In the genomic region with DNA sequence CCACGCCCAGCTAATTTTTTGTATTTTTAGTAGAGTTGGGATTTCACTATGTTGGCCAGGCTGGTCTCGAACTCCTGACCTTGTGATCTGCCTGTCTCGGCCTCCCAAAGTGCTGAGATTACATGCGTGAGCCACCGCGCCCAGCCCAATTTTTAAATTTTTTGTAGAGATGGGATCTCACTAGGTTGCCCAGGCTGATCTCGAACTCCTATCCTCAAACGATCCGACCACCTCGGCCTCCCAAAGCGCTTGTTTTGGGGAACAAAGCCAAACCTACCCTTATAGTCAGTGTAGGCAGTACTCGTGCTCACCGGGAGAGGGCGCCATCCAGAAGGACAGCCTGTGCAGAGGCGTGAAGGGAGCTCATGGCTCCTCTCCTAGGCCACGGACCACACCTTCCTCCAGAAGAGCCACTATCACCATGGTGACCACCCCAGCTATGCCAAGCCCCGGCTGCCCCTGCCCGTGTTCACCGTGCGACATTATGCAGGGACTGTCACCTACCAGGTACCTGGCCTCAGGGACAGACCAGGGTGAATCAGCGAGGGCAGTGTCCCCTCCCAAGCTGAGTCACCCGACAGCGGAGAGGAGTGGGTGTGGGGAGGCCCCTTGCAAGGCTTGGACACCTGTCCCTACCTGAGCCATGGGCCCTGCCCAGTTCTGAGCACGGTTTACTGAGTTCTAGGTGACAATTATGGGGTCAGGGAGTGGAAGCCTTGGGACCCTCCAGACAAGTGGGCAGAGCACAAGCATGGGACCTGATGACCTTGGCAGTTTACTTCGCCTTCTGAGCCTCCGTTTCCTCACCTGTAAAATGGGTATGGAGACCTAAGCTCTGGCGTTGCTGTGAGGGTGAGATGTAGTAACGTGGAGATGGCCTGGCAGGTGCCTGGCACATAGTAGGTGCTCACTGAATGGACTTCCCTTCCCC, we compare ENCODE assay signal across 9 cellular contexts. TPM values are rescaled to one million over a fixed set of nuclear protein-coding genes. Genes with fewer than 3 reads are reported as not detected.
DNase-seq lines count a peak whose midpoint lies in the region; ATAC-seq, FAIRE-seq and TF ChIP-seq lines count a peak whose summit lies in the region.
"Had no signal": no experiment of that assay in that cellular context is flagged by ENCODE, and none has a peak within 500 bp of the region (broad histone marks: within the 10 kb centered on the region; RNA-seq: fewer than 3 reads in every experiment).

No MANE protein-coding gene starts in this region.

- no peak overlapping the region for H3K4me3 ChIP-seq in retinal pigment epithelial cell (ENCODE audit: low read length)

- H3K27ac Mint-ChIP-seq in activated T-helper 1 cell treated with anti-CD3 and anti-CD28 coated beads, Interleukin-12 subunit alpha, Interleukin-12 subunit beta, Interleukin-2, Interleukin-4 antibody, amounts not matched to agents 30 ng/mL and 10 ng/mL and 1 ng/mL, durations not matched to agents 14 hours and 24 hours and 36 hours = no peak overlapping the region

- no peak for ATAC-seq in HG02884 (IDR thresholded peaks at IDR 0.05; ENCODE audit: unreplicated experiment)

- no peaks in the 10 kb centered on the region for H3K36me3 Mint-ChIP-seq in activated T-helper 1 cell treated with anti-CD3 and anti-CD28 coated beads, Interleukin-12 subunit alpha, Interleukin-12 subunit beta, Interleukin-2, Interleukin-4 antibody, amounts not matched to agents 30 ng/mL and 10 ng/mL and 1 ng/mL, durations not matched to agents 14 hours and 24 hours and 36 hours (ENCODE audit: low read depth)

- no peaks in the 10 kb centered on the region for H3K9me3 Mint-ChIP-seq in activated T-helper 1 cell treated with anti-CD3 and anti-CD28 coated beads, Interleukin-12 subunit alpha, Interleukin-12 subunit beta, Interleukin-2, Interleukin-4 antibody, amounts not matched to agents 30 ng/mL and 10 ng/mL and 1 ng/mL, durations not matched to agents 14 hours and 24 hours and 36 hours

- peak; percentile 80 for TF ChIP-seq CTCF in retinal pigment epithelial cell (conservative IDR thresholded peaks at IDR 0.05; ENCODE audit: low read depth, low read length)

- no peak overlapping the region for H3K4me3 Mint-ChIP-seq in activated T-helper 1 cell treated with anti-CD3 and anti-CD28 coated beads, Interleukin-12 subunit alpha, Interleukin-12 subunit beta, Interleukin-2, Interleukin-4 antibody, amounts not matched to agents 30 ng/mL and 10 ng/mL and 1 ng/mL, durations not matched to agents 14 hours and 24 hours and 36 hours

- intact Hi-C loops in activated T-helper 1 cell treated with anti-CD3 and anti-CD28 coated beads, Interleukin-12 subunit alpha, Interleukin-12 subunit beta, Interleukin-2, Interleukin-4 antibody, amounts not matched to agents 30 ng/mL and 10 ng/mL and 1 ng/mL, durations not matched to agents 14 hours and 24 hours and 36 hours (cut with micrococcal nuclease) = loop anchor here (1.0 kb wide), 1 partner anchor 149 kb away; no protein-coding TSS in a partner anchor

- FAIRE-seq in HTR-8/SVneo (lab: Jason Lieb, UNC) = no peak
- no peak for FAIRE-seq in RCC 7860 (lab: Jason Lieb, UNC)

- H3K4me1 Mint-ChIP-seq in activated T-helper 1 cell treated with anti-CD3 and anti-CD28 coated beads, Interleukin-12 subunit alpha, Interleukin-12 subunit beta, Interleukin-2, Interleukin-4 antibody, amounts not matched to agents 30 ng/mL and 10 ng/mL and 1 ng/mL, durations not matched to agents 14 hours and 24 hours and 36 hours (ENCODE audit: low read depth) = no peaks in the 10 kb centered on the region

- H3K27me3 Mint-ChIP-seq in activated T-helper 1 cell treated with anti-CD3 and anti-CD28 coated beads, Interleukin-12 subunit alpha, Interleukin-12 subunit beta, Interleukin-2, Interleukin-4 antibody, amounts not matched to agents 30 ng/mL and 10 ng/mL and 1 ng/mL, durations not matched to agents 14 hours and 24 hours and 36 hours (ENCODE audit: insufficient read depth) = peaks cover 1% of the 10 kb centered on the region

- DNase-seq in COLO668 (lab: John Stamatoyannopoulos, UW; ENCODE audit: unreplicated experiment) (peak; percentile 66), HTR-8/SVneo (ENCODE audit: insufficient read length, low spot score) (peak; percentile 63), RCC 7860 (ENCODE audit: low spot score) (peak; percentile 58), germinal center (ENCODE audit: low spot score) (peak; percentile 70), retinal pigment epithelial cell (ENCODE audit: low read depth) (no peak), GM19240 (ENCODE audit: insufficient read length, low spot score) (no peak)
- peak; percentile 42 for DNase-seq in activated T-helper 1 cell treated with anti-CD3 and anti-CD28 coated beads, Interleukin-12 subunit alpha, Interleukin-12 subunit beta, Interleukin-2, Interleukin-4 antibody, amounts not matched to agents 30 ng/mL and 10 ng/mL and 1 ng/mL, durations not matched to agents 14 hours and 24 hours and 36 hours (ENCODE audit: low spot score)

RNA-seq across cellular contexts. Expression of gene MYO15B, which starts 13.7 kb away (rescaled TPM):
- 16.2 and 18.1 TPM in 2 replicates for total RNA-seq in activated T-helper 1 cell treated with anti-CD3 and anti-CD28 coated beads, Interleukin-12 subunit alpha, Interleukin-12 subunit beta, Interleukin-2, Interleukin-4 antibody, amounts not matched to agents 30 ng/mL and 10 ng/mL and 1 ng/mL, durations not matched to agents 14 hours and 24 hours and 36 hours

RNA-seq across cellular contexts. Expression of gene SMIM5, which starts 31.9 kb away (rescaled TPM):
- total RNA-seq in activated T-helper 1 cell treated with anti-CD3 and anti-CD28 coated beads, Interleukin-12 subunit alpha, Interleukin-12 subunit beta, Interleukin-2, Interleukin-4 antibody, amounts not matched to agents 30 ng/mL and 10 ng/mL and 1 ng/mL, durations not matched to agents 14 hours and 24 hours and 36 hours = 0.05 TPM in 1 of 2 replicates, not detected in the other
- total RNA-seq: pulmonary artery endothelial cell had no signal

Comparison
In these comparisons a context has a peak if more than half of its experiments do, and no peak if none do; other contexts are left out.
1. DNase-seq: peak in COLO668 (single experiment), HTR-8/SVneo (single experiment), RCC 7860 (single experiment), activated T-helper 1 cell treated with anti-CD3 and anti-CD28 coated beads, Interleukin-12 subunit alpha, Interleukin-12 subunit beta, Interleukin-2, Interleukin-4 antibody, amounts not matched to agents 30 ng/mL and 10 ng/mL and 1 ng/mL, durations not matched to agents 14 hours and 24 hours and 36 hours (single experiment) and germinal center (single experiment); none in retinal pigment epithelial cell (single experiment) and GM19240 (single experiment).